In the genomic region with DNA sequence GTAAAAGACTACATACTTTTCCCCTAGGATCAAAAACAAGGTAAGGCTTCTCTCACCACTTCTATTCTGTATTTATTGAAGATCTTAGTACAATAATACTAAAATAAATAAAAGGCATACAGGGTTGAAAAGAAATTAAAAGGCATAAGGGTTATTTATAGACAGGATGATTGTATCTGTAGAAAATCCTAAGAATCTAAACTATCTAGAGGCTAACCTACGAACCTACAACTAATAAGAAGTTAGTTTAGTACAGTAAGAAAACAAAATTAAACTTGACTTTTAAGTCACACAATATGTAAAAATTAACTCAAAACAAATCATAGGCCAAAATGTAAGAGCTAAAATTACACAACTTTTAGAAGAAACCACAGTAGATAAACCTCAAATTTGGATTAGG, we compare ENCODE assay signal across 23 cellular contexts. TPM values are rescaled to one million over a fixed set of nuclear protein-coding genes. Genes with fewer than 3 reads are reported as not detected.
DNase-seq lines count a peak whose midpoint lies in the region; ATAC-seq and TF ChIP-seq lines count a peak whose summit lies in the region.
"Had no signal": no experiment of that assay in that cellular context is flagged by ENCODE, and none has a peak within 500 bp of the region (broad histone marks: within the 10 kb centered on the region; RNA-seq: fewer than 3 reads in every experiment).

No MANE protein-coding gene starts in this region.

- DNase-seq in EL (peak; percentile 33), adipocyte (ENCODE audit: low read depth) (peak; percentile 27), fibroblast of peridontal ligament (ENCODE audit: extremely low read depth) (peak; percentile 60), renal cortical epithelial cell (ENCODE audit: low read depth) (peak; percentile 36), NCI-H524 (lab: John Stamatoyannopoulos, UW) (no peak), NCI-H1930 (lab: John Stamatoyannopoulos, UW) (no peak), CD14-positive monocyte (ENCODE audit: low spot score) (no peak)
- DNase-seq: activated naive CD8-positive, alpha-beta T cell treated with anti-CD3 and anti-CD28 coated beads for 36 hours; CD8-positive, alpha-beta T cell; heart left ventricle; naive B cell; NCI-H1092 treated with DMSO at 0.1 percent for 48 hours; NCI-H2081 treated with DMSO at 0.1 percent for 48 hours; NCI-H510A; stimulated activated CD4-positive, alpha-beta T cell treated with anti-CD3 and anti-CD28 coated beads, Interleukin-12 subunit alpha, Interleukin-12 subunit beta, amount 100 ng/mL, for 4 hours had no signal

- no peak overlapping the region for H3K4me3 ChIP-seq in adipocyte (ENCODE audit: low read length)
- H3K4me3 ChIP-seq: heart left ventricle, suprapubic skin had no signal

- intact Hi-C loops in CD14-positive monocyte (cut with micrococcal nuclease): no loop called here

- peaks cover 0 to 2% (median 0%) of the 10 kb centered on the region in 7 donors for H3K9me3 Mint-ChIP-seq in CD14-positive monocyte
- H3K9me3 Mint-ChIP-seq: activated naive CD8-positive, alpha-beta T cell treated with anti-CD3 and anti-CD28 coated beads for 36 hours; activated T-helper 17 cell treated with anti-CD3 and anti-CD28 coated beads, Interleukin-2, amount 50 U/mL, for 72 hours; CD8-positive, alpha-beta T cell; naive B cell had no signal

- no peaks in the 10 kb centered on the region for H3K9me3 ChIP-seq in adipocyte (ENCODE audit: control insufficient read depth, low read length)
- H3K9me3 ChIP-seq: heart left ventricle, suprapubic skin had no signal

- H3K27ac Mint-ChIP-seq in CD14-positive monocyte: no peak overlapping the region
- H3K27ac Mint-ChIP-seq: activated naive CD8-positive, alpha-beta T cell treated with anti-CD3 and anti-CD28 coated beads for 36 hours; progenitor cell of endocrine pancreas had no signal

- ATAC-seq in GM18870 (IDR thresholded peaks at IDR 0.05; ENCODE audit: unreplicated experiment): no peak
- ATAC-seq: activated T-helper 17 cell treated with anti-CD3 and anti-CD28 coated beads, Interleukin-2, amount 50 U/mL, for 72 hours; CD8-positive, alpha-beta T cell; heart left ventricle had no signal

- peaks cover 56% of the 10 kb centered on the region for H3K36me3 ChIP-seq in adipocyte (ENCODE audit: control insufficient read depth, insufficient read depth, low read length, severe bottlenecking)

- H3K27me3 ChIP-seq in adipocyte (replicated peaks; ENCODE audit: control insufficient read depth, insufficient read depth, low read length): no peaks in the 10 kb centered on the region
- H3K27me3 ChIP-seq: heart left ventricle, suprapubic skin had no signal

- no peak overlapping the region for H3K4me3 Mint-ChIP-seq in CD14-positive monocyte
- H3K4me3 Mint-ChIP-seq: activated naive CD8-positive, alpha-beta T cell treated with anti-CD3 and anti-CD28 coated beads for 36 hours; activated T-helper 17 cell treated with anti-CD3 and anti-CD28 coated beads, Interleukin-2, amount 50 U/mL, for 72 hours; CD8-positive, alpha-beta T cell; naive B cell had no signal

- peaks cover 84 to 93% of the 10 kb centered on the region in 2 donors for H3K36me3 Mint-ChIP-seq in CD14-positive monocyte
- H3K36me3 Mint-ChIP-seq: activated naive CD8-positive, alpha-beta T cell treated with anti-CD3 and anti-CD28 coated beads for 36 hours had no signal

- peak overlapping the region; percentile 23 for H3K9ac ChIP-seq in adipocyte (ENCODE audit: low read length)

- no peak for TF ChIP-seq CTCF in CD14-positive monocyte (IDR thresholded peaks at IDR 0.05)

- no peaks in the 10 kb centered on the region for H3K27me3 Mint-ChIP-seq in CD14-positive monocyte (ENCODE audit: low read depth in 3 of 3)
- H3K27me3 Mint-ChIP-seq: activated naive CD8-positive, alpha-beta T cell treated with anti-CD3 and anti-CD28 coated beads for 36 hours; activated T-helper 17 cell treated with anti-CD3 and anti-CD28 coated beads, Interleukin-2, amount 50 U/mL, for 72 hours; naive B cell; progenitor cell of endocrine pancreas had no signal

- H3K4me1 ChIP-seq in adipocyte (ENCODE audit: control insufficient read depth, insufficient read depth, low read length): peaks cover 25% of the 10 kb centered on the region
- H3K4me1 ChIP-seq: suprapubic skin had no signal

- no peaks in the 10 kb centered on the region for H3K4me1 Mint-ChIP-seq in CD14-positive monocyte
- H3K4me1 Mint-ChIP-seq: activated T-helper 17 cell treated with anti-CD3 and anti-CD28 coated beads, Interleukin-2, amount 50 U/mL, for 72 hours had no signal

RNA-seq across cellular contexts. Expression of a gene that starts 50.4 kb away (rescaled TPM):
- not detected in 2 replicates for total RNA-seq in renal cortical epithelial cell
- polyA plus RNA-seq in CD14-positive monocyte: not detected
- total RNA-seq: activated naive CD8-positive, alpha-beta T cell treated with anti-CD3 and anti-CD28 coated beads for 36 hours; activated T-helper 17 cell treated with anti-CD3 and anti-CD28 coated beads, Interleukin-2, amount 50 U/mL, for 72 hours; bronchial epithelial cell; CD8-positive, alpha-beta T cell; heart left ventricle; HT-29; liver; progenitor cell of endocrine pancreas; RPMI7951; suprapubic skin had no signal
- polyA plus RNA-seq: heart left ventricle, liver had no signal

Comparison
In these comparisons a context has a peak if more than half of its experiments do, and no peak if none do; other contexts are left out.
1. DNase-seq: peak in EL (single experiment), adipocyte (single experiment), fibroblast of peridontal ligament (single experiment) and renal cortical epithelial cell (single experiment); none in NCI-H524 (0 of 2), NCI-H1930 (0 of 2) and CD14-positive monocyte (single experiment).